Comparison of ENCODE assay signal across 13 cellular contexts in the genomic region with DNA sequence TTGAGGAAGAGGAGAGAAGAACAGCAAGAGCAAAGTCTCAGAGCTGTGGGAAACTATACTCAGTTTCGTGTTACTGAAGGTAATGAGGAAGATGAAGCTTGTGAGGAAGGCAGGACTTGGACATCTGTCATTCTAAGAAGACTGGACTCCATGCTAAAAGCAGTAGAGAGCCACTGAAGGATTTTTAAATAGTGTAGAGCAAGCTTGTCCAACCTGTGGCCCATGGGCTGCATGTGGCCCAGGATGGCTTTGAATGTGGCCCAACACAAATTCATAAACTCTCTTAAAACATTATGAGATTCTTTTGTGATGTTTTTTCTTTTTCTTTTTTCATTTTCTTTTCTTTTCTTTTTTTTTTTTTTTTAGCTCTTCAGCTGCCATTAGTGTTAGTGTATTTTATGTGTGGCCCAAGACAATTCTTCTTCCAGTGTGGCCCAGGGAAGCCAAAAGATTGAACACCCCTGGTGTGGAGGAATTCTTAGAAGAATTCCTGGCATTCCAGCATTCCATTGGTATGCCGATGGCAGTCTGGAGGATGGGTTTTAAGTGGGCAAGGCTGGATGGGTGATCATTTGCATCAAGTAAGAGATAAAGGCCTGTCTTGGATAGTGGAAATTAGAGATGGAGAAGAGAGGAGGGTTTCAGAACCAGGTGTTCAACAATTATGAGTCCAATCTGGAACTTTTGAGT. TPM values are rescaled to one million over a fixed set of nuclear protein-coding genes. Genes with fewer than 3 reads are reported as not detected.
DNase-seq lines count a peak whose midpoint lies in the region; ATAC-seq, FAIRE-seq and TF ChIP-seq lines count a peak whose summit lies in the region.
"Had no signal": no experiment of that assay in that cellular context is flagged by ENCODE, and none has a peak within 500 bp of the region (broad histone marks: within the 10 kb centered on the region; RNA-seq: fewer than 3 reads in every experiment).

No MANE protein-coding gene starts in this region.

- H3K27me3 Mint-ChIP-seq in endodermal cell (ENCODE audit: insufficient read depth) = no peaks in the 10 kb centered on the region
- H3K27me3 Mint-ChIP-seq: naive B cell had no signal

- no peak overlapping the region for H2BK5ac ChIP-seq in trophoblast cell (ENCODE audit: low read depth, low read length, poor library complexity)

- 59 to 64% methylated on average over 1 to 2 of the region's 2 CpGs for WGBS in endodermal cell (ENCODE audit: insufficient coverage in 1 of 2, insufficient read length in 1 of 2), 2 experiments
- no CpG with 5 or more reads among the region's 2 CpGs for WGBS in trophoblast cell (ENCODE audit: extremely low coverage, insufficient coverage, insufficient read length)

- H3K79me1 ChIP-seq in trophoblast cell (ENCODE audit: low read length) = peaks cover 6% of the 10 kb centered on the region

- no peaks in the 10 kb centered on the region for H3K79me2 ChIP-seq in trophoblast cell (ENCODE audit: control insufficient read depth, insufficient read depth, low read length, poor library complexity)

- no peak overlapping the region for H4K91ac ChIP-seq in trophoblast cell (ENCODE audit: low read depth, low read length)

- no peak for ATAC-seq in GM18907 (IDR thresholded peaks at IDR 0.05; ENCODE audit: unreplicated experiment)
- ATAC-seq: PC-3 had no signal

- peak overlapping the region; percentile 2 for H2BK12ac ChIP-seq in trophoblast cell (ENCODE audit: low read length)

- peak; percentile 85 for FAIRE-seq in G401.6 (lab: Jason Lieb, UNC)

- H3K9ac ChIP-seq in endodermal cell (ENCODE audit: extremely low read depth, low read length, poor library complexity, severe bottlenecking) (no peak overlapping the region), trophoblast cell (ENCODE audit: low read length) (no peak overlapping the region)

- H3K9me3 Mint-ChIP-seq in endodermal cell = no peaks in the 10 kb centered on the region

- H3K14ac ChIP-seq in trophoblast cell (ENCODE audit: low read length) = no peak overlapping the region

- H3K27ac Mint-ChIP-seq in endodermal cell = peak overlapping the region; percentile 59

- no peak overlapping the region for H2BK120ac ChIP-seq in trophoblast cell (ENCODE audit: insufficient read depth, low read length, poor library complexity)

- no peak overlapping the region for H2AK5ac ChIP-seq in trophoblast cell (ENCODE audit: low read length)

- peaks cover 8% of the 10 kb centered on the region for H3K4me1 Mint-ChIP-seq in endodermal cell

- H3K36me3 Mint-ChIP-seq in endodermal cell (ENCODE audit: low read depth) = no peaks in the 10 kb centered on the region

- H3K36me3 ChIP-seq in endodermal cell (ENCODE audit: control insufficient read depth, insufficient read depth, low read length) (no peaks in the 10 kb centered on the region), trophoblast cell (ENCODE audit: control insufficient read depth in 1 of 2, insufficient read depth in 2 of 2, low read length in 2 of 2) (no peaks in the 10 kb centered on the region)

- TF ChIP-seq CTCF in endodermal cell (conservative IDR thresholded peaks at IDR 0.05) (no peak), foreskin fibroblast (IDR thresholded peaks at IDR 0.05; ENCODE audit: low read depth, low read length) (no peak)

- H3K27ac ChIP-seq in endodermal cell (ENCODE audit: low read depth, low read length) = peak overlapping the region; percentile 4
- H3K27ac ChIP-seq in trophoblast cell (ENCODE audit: low read depth, low read length) = no peak overlapping the region

- DNase-seq in NCI-H226 (peak; percentile 90), endodermal cell (peak; percentile 84), trophoblast cell (no peak), cerebellar cortex (ENCODE audit: low spot score) (no peak), NCI-H146 (lab: John Stamatoyannopoulos, UW) (no peak), foreskin fibroblast (no peak)
- DNase-seq: activated naive CD4-positive, alpha-beta T cell treated with anti-CD3 and anti-CD28 coated beads, Interleukin-2, amount 50 U/mL, for 16 hours; MM.1S; naive B cell; NCI-H2171 treated with DMSO at 0.1 percent for 48 hours; PC-3 had no signal

- H3K4me3 Mint-ChIP-seq in endodermal cell = no peak overlapping the region

- H2AFZ ChIP-seq in trophoblast cell (ENCODE audit: insufficient read depth, low read length, poor library complexity) = no peak overlapping the region

- no peaks in the 10 kb centered on the region for H3K27me3 ChIP-seq in endodermal cell (ENCODE audit: control insufficient read depth, insufficient read depth, low read length, poor library complexity, severe bottlenecking)
- H3K27me3 ChIP-seq in trophoblast cell (ENCODE audit: insufficient read depth, low read length) = no peaks in the 10 kb centered on the region

- H4K8ac ChIP-seq in trophoblast cell (ENCODE audit: low read depth, low read length) = no peak overlapping the region

- H3K9me3 ChIP-seq in endodermal cell (ENCODE audit: control insufficient read depth, low read length) (no peaks in the 10 kb centered on the region), trophoblast cell (ENCODE audit: insufficient read depth, low read depth, low read length) (no peaks in the 10 kb centered on the region)

- no peak overlapping the region for H3K18ac ChIP-seq in trophoblast cell (ENCODE audit: low read length)

- no peak overlapping the region for H3K4ac ChIP-seq in trophoblast cell (ENCODE audit: low read depth, low read length)

- H3K4me3 ChIP-seq in endodermal cell (ENCODE audit: low read length) (no peak overlapping the region), trophoblast cell (ENCODE audit: low read depth, low read length) (no peak overlapping the region), foreskin fibroblast (ENCODE audit: low read depth in 1 of 2, low read length in 2 of 2) (no peak overlapping the region)

- no peak overlapping the region for H4K12ac ChIP-seq in trophoblast cell (ENCODE audit: low read depth, low read length)

- H3K4me2 ChIP-seq in trophoblast cell (ENCODE audit: low read length) = no peak overlapping the region

- H3K23ac ChIP-seq in trophoblast cell (ENCODE audit: low read length) = no peak overlapping the region

- H3K4me1 ChIP-seq in endodermal cell (ENCODE audit: control insufficient read depth, insufficient read depth, low read length) (no peaks in the 10 kb centered on the region), trophoblast cell (ENCODE audit: control insufficient read depth in 1 of 2, insufficient read depth in 2 of 2, low read length in 2 of 2) (peaks cover 3 to 4% of the 10 kb centered on the region in 2 experiments)

RNA-seq across cellular contexts. Expression of gene NFKBIZ, which starts 6.9 kb away (rescaled TPM):
- 1 to 10 TPM; 5.9 to 6.6 TPM for total RNA-seq in endodermal cell
- polyA plus RNA-seq in endodermal cell (2013, experiment 1 of 2) = 4.8 TPM
- polyA plus RNA-seq in endodermal cell (2013, experiment 2 of 2) = 4.6 TPM
- polyA plus RNA-seq in trophoblast cell (2013) = 5.7 and 6.0 TPM in 2 replicates

Comparison
In these comparisons a context has a peak if more than half of its experiments do, and no peak if none do; other contexts are left out.
1. DNase-seq: peak in NCI-H226 (single experiment) and endodermal cell (single experiment); none in trophoblast cell (0 of 2), cerebellar cortex (single experiment), NCI-H146 (single experiment) and foreskin fibroblast (0 of 2).